8 cellular contexts compared by ENCODE assay signal in genomic region chr6:98260382-98260781, GRCh38.
"Had no signal": no experiment of that assay in that cellular context is flagged by ENCODE, and none has a peak within 500 bp of the region (broad histone marks: within the 10 kb centered on the region; RNA-seq: fewer than 3 reads in every experiment).

No MANE protein-coding gene starts in this region.

- H3K27ac ChIP-seq: HL-60, KMS-11 had no signal

- FAIRE-seq: HepG2, HTR-8/SVneo, K562 had no signal

- ATAC-seq: HepG2, K562 had no signal

- H3K4me2 ChIP-seq: KMS-11 had no signal

- DNase-seq: IMR-90, KBM-7, KG1 had no signal

- H3K4me3 ChIP-seq: K562 had no signal
